2 cellular contexts compared by ENCODE assay signal in genomic region chr11:2159536-2160413, GRCh38.
TF ChIP-seq lines count a peak whose summit lies in the region.

No MANE protein-coding gene starts in this region.

TF ChIP-seq in liver, 16 proteins besides CTCF, POLR2A, EP300 and RAD21:
- TF ChIP-seq TAF1 (conservative IDR thresholded peaks at IDR 0.05) (no peak), FOXA2 (IDR thresholded peaks at IDR 0.05) (no peak), ZBTB33 (IDR thresholded peaks at IDR 0.05) (no peak), NR2F2 (IDR thresholded peaks at IDR 0.05) (no peak), JUND (IDR thresholded peaks at IDR 0.05) (no peak), GABPA (IDR thresholded peaks at IDR 0.05 in 1 of 2, conservative IDR thresholded peaks at IDR 0.05 in 1 of 2) (no peak), RXRA (IDR thresholded peaks at IDR 0.05) (no peak), FOXA1 (IDR thresholded peaks at IDR 0.05) (no peak), ATF3 (IDR thresholded peaks at IDR 0.05) (no peak), SP1 (IDR thresholded peaks at IDR 0.05) (no peak), REST (IDR thresholded peaks at IDR 0.05) (no peak), MAX (IDR thresholded peaks at IDR 0.05) (no peak), YY1 (IDR thresholded peaks at IDR 0.05) (no peak), EGR1 (IDR thresholded peaks at IDR 0.05; ENCODE audit: low read depth in 2 of 2) (no peak), HNF4A (conservative IDR thresholded peaks at IDR 0.05) (no peak), HNF4G (IDR thresholded peaks at IDR 0.05) (no peak)

TF ChIP-seq in HepG2, 621 proteins besides CTCF, POLR2A, EP300 and RAD21:
- TF ChIP-seq MTERF4 (CRISPR knock-in tag; IDR thresholded peaks at IDR 0.05) (no peak), NR2F6 (IDR thresholded peaks at IDR 0.05) (no peak), NR2F6 (CRISPR knock-in tag; IDR thresholded peaks at IDR 0.05) (no peak), SOX13 (IDR thresholded peaks at IDR 0.05) (no peak), SOX13 (CRISPR knock-in tag; conservative IDR thresholded peaks at IDR 0.05 in 1 of 2, IDR thresholded peaks at IDR 0.05 in 1 of 2) (no peak), ZNF30 (CRISPR knock-in tag; IDR thresholded peaks at IDR 0.05) (no peak), ZNF431 (CRISPR knock-in tag; IDR thresholded peaks at IDR 0.05; ENCODE audit: borderline replicate concordance, low read depth) (no peak), JARID2 (CRISPR knock-in tag; IDR thresholded peaks at IDR 0.05; ENCODE audit: insufficient replicate concordance) (no peak), AKAP8 (CRISPR knock-in tag; IDR thresholded peaks at IDR 0.05) (no peak), GMEB2 (CRISPR knock-in tag; IDR thresholded peaks at IDR 0.05; ENCODE audit: low read depth) (no peak), PATZ1 (CRISPR knock-in tag; IDR thresholded peaks at IDR 0.05) (no peak), ARNT (IDR thresholded peaks at IDR 0.05) (no peak), ZBTB25 (CRISPR knock-in tag; IDR thresholded peaks at IDR 0.05) (no peak), TFDP1 (CRISPR knock-in tag; IDR thresholded peaks at IDR 0.05; ENCODE audit: borderline replicate concordance) (no peak), KAT7 (CRISPR knock-in tag; IDR thresholded peaks at IDR 0.05; ENCODE audit: borderline replicate concordance) (no peak), ZSCAN12 (CRISPR knock-in tag; IDR thresholded peaks at IDR 0.05) (no peak), PRDM4 (CRISPR knock-in tag; IDR thresholded peaks at IDR 0.05; ENCODE audit: borderline replicate concordance) (no peak), ZNF724P (CRISPR knock-in tag; IDR thresholded peaks at IDR 0.05; ENCODE audit: borderline replicate concordance) (no peak), ATAD3A (CRISPR knock-in tag; IDR thresholded peaks at IDR 0.05) (no peak), ZNF576 (CRISPR knock-in tag; IDR thresholded peaks at IDR 0.05) (no peak), ZNF484 (CRISPR knock-in tag; IDR thresholded peaks at IDR 0.05; ENCODE audit: borderline replicate concordance, low read depth) (no peak)
